ENCODE assay signal across 19 cellular contexts in the genomic region with DNA sequence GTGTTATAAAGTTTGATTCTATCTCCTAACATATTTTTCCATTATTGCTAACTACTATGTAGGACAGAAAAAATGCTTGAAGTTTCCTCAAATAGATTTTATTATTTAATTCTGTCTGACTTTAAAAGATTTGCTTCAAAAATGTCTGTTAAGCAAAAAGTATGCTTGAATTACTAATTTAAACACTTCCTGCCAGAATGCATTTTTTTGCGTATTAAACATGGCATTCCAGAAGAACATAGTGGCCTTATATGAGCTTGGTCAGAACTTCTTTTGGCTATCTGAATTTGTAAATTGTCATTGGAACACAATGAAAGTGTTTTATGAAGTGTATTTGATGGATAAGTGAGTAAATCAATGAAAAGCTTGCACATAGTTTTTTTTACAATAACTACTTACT. TPM values are rescaled to one million over a fixed set of nuclear protein-coding genes. Genes with fewer than 3 reads are reported as not detected.
DNase-seq lines count a peak whose midpoint lies in the region; ATAC-seq and TF ChIP-seq lines count a peak whose summit lies in the region.
"Had no signal": no experiment of that assay in that cellular context is flagged by ENCODE, and none has a peak within 500 bp of the region (broad histone marks: within the 10 kb centered on the region; RNA-seq: fewer than 3 reads in every experiment).

No MANE protein-coding gene starts in this region.

- peaks cover 10% of the 10 kb centered on the region for H3K4me1 ChIP-seq in A673 (ENCODE audit: insufficient read depth, low read length, poor library complexity, severe bottlenecking)
- peaks cover 12% of the 10 kb centered on the region for H3K4me1 ChIP-seq in GM23248 (ENCODE audit: insufficient read depth)
- H3K4me1 ChIP-seq: BLaER1 had no signal

- H3K27me3 ChIP-seq in A673 (replicated peaks; ENCODE audit: insufficient read depth, low read depth, low read length, poor library complexity) (no peaks in the 10 kb centered on the region), GM23248 (replicated peaks; ENCODE audit: insufficient read depth) (no peaks in the 10 kb centered on the region)
- H3K27me3 ChIP-seq: BLaER1, Peyer's patch had no signal

- H3K27ac ChIP-seq in A673 (ENCODE audit: low read depth, low read length, poor library complexity, severe bottlenecking) (no peak overlapping the region), GM23248 (no peak overlapping the region)
- H3K27ac ChIP-seq: BLaER1, KMS-11, Peyer's patch had no signal

- intact Hi-C loops in A673 (cut with micrococcal nuclease; ENCODE audit: unreplicated experiment): no loop called here

- no peak for ATAC-seq in GM18517 (IDR thresholded peaks at IDR 0.05; ENCODE audit: unreplicated experiment)

- no peak for TF ChIP-seq CTCF in A673 (conservative IDR thresholded peaks at IDR 0.05; ENCODE audit: low read depth, low read length)
- no peak for TF ChIP-seq CTCF in astrocyte of the cerebellum (IDR thresholded peaks at IDR 0.05; ENCODE audit: low read depth, low read length, missing control alignments)
- TF ChIP-seq CTCF in fibroblast of the aortic adventitia (IDR thresholded peaks at IDR 0.05; ENCODE audit: insufficient read depth, low read length): no peak

- H3K36me3 ChIP-seq in A673 (ENCODE audit: insufficient read depth, low read length, poor library complexity, severe bottlenecking): no peaks in the 10 kb centered on the region
- H3K36me3 ChIP-seq in GM23248 (ENCODE audit: low read depth): no peaks in the 10 kb centered on the region
- H3K36me3 ChIP-seq: Peyer's patch had no signal

- no peaks in the 10 kb centered on the region for H3K9me3 ChIP-seq in A673 (ENCODE audit: low read depth, low read length, poor library complexity, severe bottlenecking)
- H3K9me3 ChIP-seq in GM23248 (ENCODE audit: low read depth): no peaks in the 10 kb centered on the region
- H3K9me3 ChIP-seq: BLaER1, Peyer's patch had no signal

- no peak overlapping the region for H3K9ac ChIP-seq in GM23248
- H3K9ac ChIP-seq: BLaER1, KMS-11 had no signal

- in situ Hi-C loops in GM23248 (cut with MboI): no loop called here
- in situ Hi-C loops in astrocyte of the cerebellum (cut with HindIII; ENCODE audit: low sequenced_read_pairs): no loop called here

- H2AFZ ChIP-seq in GM23248: no peak overlapping the region

- H3K9me2 ChIP-seq in GM23248 (ENCODE audit: insufficient read depth): no peaks in the 10 kb centered on the region

- peaks cover 8% of the 10 kb centered on the region; the same call in 1 of the 2 replicates for H3F3A ChIP-seq in GM23248 (ENCODE audit: insufficient read depth)

- BruUV-seq in A673 (replicated peaks; lab: Mats Ljungman, UMichigan): no TSS peak

- H3K4me3 ChIP-seq in A673 (ENCODE audit: low read depth, low read length, poor library complexity, severe bottlenecking): no peak overlapping the region
- H3K4me3 ChIP-seq in GM23248: no peak overlapping the region
- no peak overlapping the region for H3K4me3 ChIP-seq in astrocyte of the cerebellum (ENCODE audit: low read depth, low read length)
- no peak overlapping the region for H3K4me3 ChIP-seq in fibroblast of the aortic adventitia (ENCODE audit: low read depth, low read length)
- H3K4me3 ChIP-seq: BLaER1, Peyer's patch had no signal

- POLR2A ChIA-PET in A673 (lab: Charles Lee; ENCODE audit: low non-redundant PET): no interaction called here

- DNase-seq in A673 (ENCODE audit: low spot score) (peak; percentile 27), GM23248 (peak; percentile 47), astrocyte of the cerebellum (ENCODE audit: low read depth) (peak; percentile 9), fibroblast of the aortic adventitia (ENCODE audit: low read depth) (peak; percentile 3), inferior parietal cortex (ENCODE audit: extremely low spot score) (no peak), UCSD-AML1 (lab: John Stamatoyannopoulos, UW; ENCODE audit: unreplicated experiment) (no peak)
- DNase-seq in stimulated activated CD4-positive, alpha-beta T cell treated with anti-CD3 and anti-CD28 coated beads, Interleukin-4, amount 100 ng/mL, for 24 hours: no peak
- DNase-seq: 8988T; CD4-positive, alpha-beta memory T cell; DMS153; MV-4-11; NCI-H187; NCI-H446 treated with DMSO at 0.1 percent for 48 hours; NCI-H69; NK-92 treated with Interleukin-12 subunit alpha and Interleukin-12 subunit beta, amount 100 ng/mL, for 24 hours; Peyer's patch had no signal

- 43 to 61% methylated on average over 1 of the region's 1 CpG for WGBS in GM23248 (ENCODE audit: low coverage in 1 of 2, low lambda C conversion rate in 2 of 2, missing lambda C conversion rate in 2 of 2), 2 experiments

- H3K4me2 ChIP-seq in GM23248 (ENCODE audit: unreplicated experiment): no peak overlapping the region
- H3K4me2 ChIP-seq: BLaER1, KMS-11 had no signal

- CTCF ChIA-PET in A673 (lab: Charles Lee): no interaction called here

- H3K79me2 ChIP-seq in GM23248 (ENCODE audit: insufficient read depth): peaks cover 64% of the 10 kb centered on the region

- H4K20me1 ChIP-seq in GM23248 (ENCODE audit: insufficient read depth): no peaks in the 10 kb centered on the region
- H4K20me1 ChIP-seq: BLaER1 had no signal

RNA-seq across cellular contexts. Expression of a gene that starts 37.8 kb away (rescaled TPM):
- total RNA-seq in A673 (2021) (32.4 and 36.1 TPM in 2 replicates), fibroblast of the aortic adventitia (ENCODE audit: low replicate concordance) (41.4 and 47.0 TPM in 2 replicates)
- total RNA-seq in GM23248 (2014; rRNA removed; shearing (Covaris generic)): 12.1 and 22.4 TPM in 2 replicates
- 22.5 and 23.4 TPM in 2 replicates for polyA plus RNA-seq in GM23248 (2016; fragmentation: Nextera tagmentation; extraction: Ambion mirVana)

RNA-seq across cellular contexts. Expression of a gene that starts 38.1 kb away (rescaled TPM):
- total RNA-seq in A673 (2021) (63.5 and 63.9 TPM in 2 replicates), fibroblast of the aortic adventitia (ENCODE audit: low replicate concordance) (16.4 and 71.4 TPM in 2 replicates)
- total RNA-seq in GM23248 (2014; rRNA removed; shearing (Covaris generic)): 39.5 and 51.4 TPM in 2 replicates
- polyA plus RNA-seq in GM23248 (2016; fragmentation: Nextera tagmentation; extraction: Ambion mirVana): 39.1 and 42.7 TPM in 2 replicates

Comparison
In these comparisons a context has a peak if more than half of its experiments do, and no peak if none do; other contexts are left out.
1. DNase-seq: peak in A673 (single experiment), GM23248 (single experiment), astrocyte of the cerebellum (single experiment) and fibroblast of the aortic adventitia (single experiment); none in inferior parietal cortex (single experiment), stimulated activated CD4-positive, alpha-beta T cell treated with anti-CD3 and anti-CD28 coated beads, Interleukin-4, amount 100 ng/mL, for 24 hours (single experiment) and UCSD-AML1 (single experiment).